ENCODE assay signal across 10 cellular contexts in the genomic region with DNA sequence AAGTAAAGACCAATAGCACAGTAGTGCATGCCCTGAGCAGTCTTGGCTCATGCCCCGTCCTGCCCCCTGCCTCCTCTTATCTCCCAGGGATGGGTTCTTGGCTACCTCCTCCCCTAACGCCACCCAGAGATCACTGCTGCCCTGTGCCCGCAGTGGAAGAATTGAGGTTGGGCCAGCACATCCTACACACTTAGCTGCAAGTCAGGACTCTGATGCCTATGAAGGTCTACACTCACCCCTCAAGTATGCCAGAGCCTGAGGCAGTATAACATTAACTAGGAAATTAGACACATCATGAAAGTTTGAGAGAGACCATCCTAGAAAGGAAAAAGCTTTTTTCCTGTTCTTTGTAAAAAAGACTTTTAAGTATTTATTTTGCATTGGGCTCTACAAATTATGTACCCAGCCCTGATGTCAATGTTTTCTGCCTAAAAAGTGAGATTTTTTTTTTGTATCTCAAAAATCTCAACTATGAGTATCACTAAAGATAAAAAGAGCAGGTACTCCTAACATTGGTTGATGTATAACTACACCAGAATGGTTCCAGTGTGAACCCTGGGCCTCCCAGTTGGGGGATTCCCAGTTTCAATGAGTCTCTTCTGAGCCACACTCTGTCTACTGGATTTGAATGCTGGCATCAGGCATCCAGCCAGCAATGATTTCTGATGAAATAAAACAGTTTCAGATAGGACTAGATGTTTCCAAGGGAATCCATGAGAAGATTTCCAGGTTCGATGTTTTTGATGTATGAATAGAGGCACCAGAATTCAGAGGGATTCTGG.
DNase-seq lines count a peak whose midpoint lies in the region; ATAC-seq lines count a peak whose summit lies in the region.
"Had no signal": no experiment of that assay in that cellular context is flagged by ENCODE, and none has a peak within 500 bp of the region (broad histone marks: within the 10 kb centered on the region; RNA-seq: fewer than 3 reads in every experiment).

No MANE protein-coding gene starts in this region.

- H3K4me1 Mint-ChIP-seq in T-helper 17 cell: peaks cover 3% of the 10 kb centered on the region

- ATAC-seq in GM18511 (IDR thresholded peaks at IDR 0.05; ENCODE audit: unreplicated experiment) (peak; percentile 79), GM21717 (IDR thresholded peaks at IDR 0.05; ENCODE audit: unreplicated experiment) (peak; percentile 51), T-helper 17 cell (no peak)

- H3K27me3 Mint-ChIP-seq in T-helper 17 cell: peaks cover 7% of the 10 kb centered on the region

- H3K27ac Mint-ChIP-seq in T-helper 17 cell: no peak overlapping the region

- no peak overlapping the region for H3K4me3 Mint-ChIP-seq in T-helper 17 cell

- no peaks in the 10 kb centered on the region for H3K9me3 ChIP-seq in T-helper 17 cell (ENCODE audit: control insufficient read depth, low read length, poor library complexity, severe bottlenecking)

- peaks cover 2% of the 10 kb centered on the region for H3K36me3 Mint-ChIP-seq in T-helper 17 cell (ENCODE audit: low read depth)

- DNase-seq in HK-2 (ENCODE audit: unreplicated experiment): peak; percentile 89
- DNase-seq in islet precursor cell: peak; percentile 60
- DNase-seq in NCI-H2081 treated with DMSO at 0.1 percent for 48 hours (lab: John Stamatoyannopoulos, UW): no peak
- DNase-seq in NCI-H748 (lab: John Stamatoyannopoulos, UW; ENCODE audit: unreplicated experiment): no peak
- DNase-seq in DMS53 treated with DMSO at 0.1 percent for 48 hours (lab: John Stamatoyannopoulos, UW; ENCODE audit: unreplicated experiment): no peak
- no peak for DNase-seq in T-helper 17 cell
- DNase-seq: GF-D8, NCI-H1694 had no signal

Comparison
In these comparisons a context has a peak if more than half of its experiments do, and no peak if none do; other contexts are left out.
1. DNase-seq: peak in HK-2 (single experiment) and islet precursor cell (single experiment); none in NCI-H2081 treated with DMSO at 0.1 percent for 48 hours (single experiment), NCI-H748 (single experiment), DMS53 treated with DMSO at 0.1 percent for 48 hours (single experiment) and T-helper 17 cell (0 of 3).